In genomic region chr16:86819523-86819887, GRCh38 we compare ENCODE assay signal across 22 cellular contexts.
A peak's percentile ranks its signal among the peaks of the same experiment; 100 is the strongest.
DNase-seq lines count a peak whose midpoint lies in the region; ATAC-seq, FAIRE-seq and TF ChIP-seq lines count a peak whose summit lies in the region.
"Had no signal": no experiment of that assay in that cellular context is flagged by ENCODE, and none has a peak within 500 bp of the region (broad histone marks: within the 10 kb centered on the region; RNA-seq: fewer than 3 reads in every experiment).

No MANE protein-coding gene starts in this region.

- in situ Hi-C loops in IMR-90 (cut with MboI; ENCODE audit: low sequenced_read_pairs): no loop called here

- no peak overlapping the region for H2AK9ac ChIP-seq in IMR-90 (replicated peaks; ENCODE audit: low read depth, low read length, poor library complexity)

- H3K4me2 ChIP-seq in IMR-90 (ENCODE audit: low read depth, low read length) (no peak overlapping the region), endothelial cell of umbilical vein (ENCODE audit: insufficient read depth, low read length) (peak overlapping the region; percentile 48)

- no peak overlapping the region for H2BK15ac ChIP-seq in IMR-90 (ENCODE audit: low read depth, low read length)

- H3K9me1 ChIP-seq in IMR-90 (ENCODE audit: insufficient read depth, low read length): peaks cover 3% of the 10 kb centered on the region
- H3K9me1 ChIP-seq in endothelial cell of umbilical vein (replicated peaks; ENCODE audit: control insufficient read depth, extremely low read depth, insufficient read depth, low read length): no peaks in the 10 kb centered on the region

- intact Hi-C loops in IMR-90 (cut with micrococcal nuclease): no loop called here
- intact Hi-C loops in endothelial cell of umbilical vein (cut with micrococcal nuclease): no loop called here
- intact Hi-C loops in pancreas (cut with DNase I): no loop called here

- H4K5ac ChIP-seq in IMR-90 (ENCODE audit: low read depth, low read length): no peak overlapping the region

- H3K9me3 Mint-ChIP-seq in nephron: peaks cover 4% of the 10 kb centered on the region

- H3K4me3 Mint-ChIP-seq in nephron: no peak overlapping the region
- H3K4me3 Mint-ChIP-seq: activated naive CD8-positive, alpha-beta T cell had no signal

- no peak overlapping the region for H3K4me3 ChIP-seq in IMR-90 (ENCODE audit: insufficient read depth, low read depth, low read length)
- H3K4me3 ChIP-seq in endothelial cell of umbilical vein (replicated peaks in 1 of 3; ENCODE audit: insufficient read depth in 1 of 3, low read depth in 1 of 3, low read length in 3 of 3): no peak overlapping the region
- H3K4me3 ChIP-seq in pancreas: no peak overlapping the region

- no peak overlapping the region for H4K91ac ChIP-seq in IMR-90 (ENCODE audit: insufficient read depth, low read depth, low read length)

- peaks cover 60% of the 10 kb centered on the region for H3K27me3 Mint-ChIP-seq in nephron (ENCODE audit: low read depth)

- H3K23ac ChIP-seq in IMR-90 (ENCODE audit: low read depth, low read length): no peak overlapping the region

- no peak overlapping the region for H3K56ac ChIP-seq in IMR-90 (ENCODE audit: extremely low read depth, insufficient read depth, low read length)

- H2AK5ac ChIP-seq in IMR-90 (ENCODE audit: low read depth, low read length): no peak overlapping the region

- TF ChIP-seq CTCF in AG09319 (IDR thresholded peaks at IDR 0.05; ENCODE audit: low read depth, low read length) (peak; percentile 28), IMR-90 (conservative IDR thresholded peaks at IDR 0.05; ENCODE audit: low read depth, low read length) (peak; percentile 47), endothelial cell of umbilical vein (IDR thresholded peaks at IDR 0.05; ENCODE audit: extremely low read depth in 1 of 2, insufficient read depth in 1 of 2, low read depth in 1 of 2, low read length in 2 of 2) (peak in 1 of 2 donors; percentile 11), nephron (IDR thresholded peaks at IDR 0.05; ENCODE audit: unreplicated experiment in 3 of 3) (peak; percentile 17 to 30 (median 18)), pancreas (IDR thresholded peaks at IDR 0.05) (no peak)

- H3K9ac ChIP-seq in IMR-90 (ENCODE audit: low read depth, low read length): no peak overlapping the region
- H3K9ac ChIP-seq in endothelial cell of umbilical vein (replicated peaks; ENCODE audit: extremely low read depth, insufficient read depth, low read length): no peak overlapping the region
- H3K9ac ChIP-seq: parathyroid adenoma had no signal

- H3K36me3 ChIP-seq in IMR-90 (ENCODE audit: control insufficient read depth, insufficient read depth, low read length) (no peaks in the 10 kb centered on the region), endothelial cell of umbilical vein (ENCODE audit: control insufficient read depth in 2 of 2, extremely low read depth in 1 of 2, insufficient read depth in 2 of 2, low read length in 2 of 2) (no peaks in the 10 kb centered on the region), pancreas (no peaks in the 10 kb centered on the region)
- H3K36me3 ChIP-seq: stomach had no signal

- H3K4me1 ChIP-seq in IMR-90 (ENCODE audit: control insufficient read depth, insufficient read depth, low read length) (peaks cover 2% of the 10 kb centered on the region; the same call in 1 of the 2 replicates), endothelial cell of umbilical vein (ENCODE audit: control insufficient read depth, extremely low read depth, insufficient read depth, low read length) (peaks cover 31% of the 10 kb centered on the region), pancreas (peaks cover 0 to 3% (median 0%) of the 10 kb centered on the region in 3 donors)
- H3K4me1 ChIP-seq: parathyroid adenoma had no signal

- H2BK120ac ChIP-seq in IMR-90 (ENCODE audit: low read depth, low read length): no peak overlapping the region

- FAIRE-seq in endothelial cell of umbilical vein (lab: Jason Lieb, UNC) (no peak), pancreas (lab: Jason Lieb, UNC) (no peak)
- FAIRE-seq: endometrium, GM18507, islet of Langerhans had no signal

- H3K9me3 ChIP-seq in IMR-90 (ENCODE audit: control insufficient read depth, insufficient read depth, low read length) (no peaks in the 10 kb centered on the region), endothelial cell of umbilical vein (replicated peaks; ENCODE audit: control insufficient read depth, insufficient read depth, low read length) (no peaks in the 10 kb centered on the region), pancreas (no peaks in the 10 kb centered on the region)
- H3K9me3 ChIP-seq: stomach had no signal

- no peaks in the 10 kb centered on the region for H3K79me2 ChIP-seq in endothelial cell of umbilical vein (ENCODE audit: control insufficient read depth, insufficient read depth, low read length)
- H3K79me2 ChIP-seq: parathyroid adenoma had no signal

- dilution Hi-C loops in IMR-90 (cut with HindIII; ENCODE audit: low sequenced_read_pairs, unreplicated experiment): no loop called here
- dilution Hi-C loops in endothelial cell of umbilical vein (cut with MboI; ENCODE audit: extremely low pct_ligation_motif_present, low sequenced_read_pairs): no loop called here

- H3K79me1 ChIP-seq in IMR-90 (ENCODE audit: low read depth in 1 of 2, low read length in 2 of 2): no peaks in the 10 kb centered on the region

- H4K8ac ChIP-seq in IMR-90 (ENCODE audit: low read depth in 2 of 2, low read length in 2 of 2): no peak overlapping the region

- no peak overlapping the region for H3K27ac ChIP-seq in IMR-90 (ENCODE audit: insufficient read depth, low read length)
- H3K27ac ChIP-seq in endothelial cell of umbilical vein (ENCODE audit: insufficient read depth, low read depth, low read length): peak overlapping the region; percentile 56
- H3K27ac ChIP-seq in pancreas: no peak overlapping the region
- H3K27ac ChIP-seq: parathyroid adenoma, stomach had no signal

- POLR2A ChIA-PET in IMR-90 (lab: Charles Lee; ENCODE audit: unreplicated experiment): no interaction called here
- POLR2A ChIA-PET in endothelial cell of umbilical vein (lab: Charles Lee): no interaction called here

- no peaks in the 10 kb centered on the region for H3K36me3 Mint-ChIP-seq in nephron (ENCODE audit: low read depth)
- H3K36me3 Mint-ChIP-seq: activated naive CD8-positive, alpha-beta T cell had no signal

- no peak for DNase-seq in AG09319 (ENCODE audit: extremely low read depth, low read depth)
- DNase-seq in IMR-90: no peak
- no peak for DNase-seq in endothelial cell of umbilical vein (ENCODE audit: low read depth, low spot score)
- no peak for DNase-seq in DMS53 treated with DMSO at 0.1 percent for 48 hours (lab: John Stamatoyannopoulos, UW; ENCODE audit: unreplicated experiment)
- DNase-seq in UCSD-AML1 (lab: John Stamatoyannopoulos, UW; ENCODE audit: unreplicated experiment): no peak
- no peak for DNase-seq in pancreas
- DNase-seq: activated CD4-positive, alpha-beta T cell treated with anti-CD3 and anti-CD28 coated beads for 4 hours; activated T-cell treated with anti-CD3 and anti-CD28 coated beads, Interleukin-2, amount 50 U/mL, for 1 hour; C1 segment of cervical spinal cord; cerebellar nuclear complex; NCI-H1417 treated with DMSO at 0.1 percent for 48 hours; NCI-H446; SIG-M5; stomach; T-helper 9 cell had no signal

- H3K27ac Mint-ChIP-seq in nephron: peak overlapping the region in 2 of 3 experiments; percentile 42 to 68
- H3K27ac Mint-ChIP-seq: activated naive CD8-positive, alpha-beta T cell had no signal

- H3K14ac ChIP-seq in IMR-90 (replicated peaks; ENCODE audit: low read depth, low read length): no peak overlapping the region

- CTCF ChIA-PET in IMR-90 (lab: Yijun Ruan, JAX): no interaction called here
- CTCF ChIA-PET in endothelial cell of umbilical vein (lab: Charles Lee): interaction anchor here (1.0 to 2.4 kb wide), 7 partner anchors 35 to 244 kb away, joined by 3 to 10 read pairs (median 4); no protein-coding TSS in a partner anchor

- peak; percentile 48 for ATAC-seq in IMR-90 (ENCODE audit: low read depth)
- no peak for ATAC-seq in HG02840 (IDR thresholded peaks at IDR 0.05; ENCODE audit: low FRiP score, unreplicated experiment)
- ATAC-seq in pancreas: no peak

- peaks cover 52% of the 10 kb centered on the region for H3K27me3 ChIP-seq in IMR-90 (ENCODE audit: control insufficient read depth, insufficient read depth, low read length)
- H3K27me3 ChIP-seq in endothelial cell of umbilical vein (ENCODE audit: control insufficient read depth in 2 of 2, insufficient read depth in 2 of 2, low read length in 2 of 2): no peaks in the 10 kb centered on the region
- peaks cover 0 to 34% (median 3%) of the 10 kb centered on the region in 4 donors for H3K27me3 ChIP-seq in pancreas

- no peak overlapping the region for H2BK20ac ChIP-seq in IMR-90 (ENCODE audit: low read depth, low read length)

- no peak for TF ChIP-seq RAD21 in IMR-90 (IDR thresholded peaks at IDR 0.05; ENCODE audit: low read length)

- peaks cover 35% of the 10 kb centered on the region for H3K4me1 Mint-ChIP-seq in nephron

- H2BK5ac ChIP-seq in IMR-90 (ENCODE audit: low read depth, low read length, poor library complexity, severe bottlenecking): no peak overlapping the region

- BruUV-seq in IMR-90 (replicated peaks; lab: Mats Ljungman, UMichigan) (no TSS peak), endothelial cell of umbilical vein (replicated peaks; lab: Mats Ljungman, UMichigan) (no TSS peak)

- H3K18ac ChIP-seq in IMR-90 (ENCODE audit: low read depth, low read length): no peak overlapping the region

- H3K4ac ChIP-seq in IMR-90 (ENCODE audit: low read depth, low read length): no peak overlapping the region

- no CpG with 5 or more reads among the region's 4 CpGs for WGBS in IMR-90 (ENCODE audit: extremely low coverage in 2 of 2, insufficient read length in 1 of 2), 2 experiments
- WGBS in pancreas, 2 donors: 17 to 25% methylated on average over 4 of the region's 4 CpGs

- no peak overlapping the region for H2AFZ ChIP-seq in IMR-90 (replicated peaks; ENCODE audit: low read length, poor library complexity)
- peak overlapping the region; percentile 79 for H2AFZ ChIP-seq in endothelial cell of umbilical vein (ENCODE audit: low read depth, low read length)
- H2AFZ ChIP-seq: parathyroid adenoma had no signal

- H4K20me1 ChIP-seq in IMR-90 (ENCODE audit: insufficient read depth, low read length) (no peaks in the 10 kb centered on the region), endothelial cell of umbilical vein (replicated peaks; ENCODE audit: control insufficient read depth, extremely low read depth, insufficient read depth, low read length) (no peaks in the 10 kb centered on the region)

- no peak for TF ChIP-seq POLR2A in IMR-90 (IDR thresholded peaks at IDR 0.05; ENCODE audit: low read depth, low read length)
- TF ChIP-seq POLR2A in endothelial cell of umbilical vein (IDR thresholded peaks at IDR 0.05; ENCODE audit: low read depth, low read length): no peak

TF ChIP-seq in endothelial cell of umbilical vein, 7 proteins besides CTCF, POLR2A, EP300 and RAD21 (continues in another document):
- TF ChIP-seq EZH2 (IDR thresholded peaks at IDR 0.05; ENCODE audit: borderline replicate concordance, low read depth, low read length, severe bottlenecking) (no peak), JUN (IDR thresholded peaks at IDR 0.05; ENCODE audit: borderline replicate concordance, insufficient read depth, insufficient read length, low read depth) (no peak), POLR2AphosphoS5 (IDR thresholded peaks at IDR 0.05; ENCODE audit: insufficient read depth, low read depth, low read length) (no peak), MYC (IDR thresholded peaks at IDR 0.05; ENCODE audit: low read depth, low read length) (no peak), GATA2 (IDR thresholded peaks at IDR 0.05; ENCODE audit: insufficient read depth, insufficient read length, low read depth, low read length) (no peak)

Comparison
In these comparisons a context has a peak if more than half of its experiments do, and no peak if none do; other contexts are left out.
1. CTCF ChIP-seq: peak in AG09319 (single experiment), IMR-90 (single experiment) and nephron (3 of 3); none in pancreas (0 of 4).